8 cellular contexts compared by ENCODE assay signal in the genomic region with DNA sequence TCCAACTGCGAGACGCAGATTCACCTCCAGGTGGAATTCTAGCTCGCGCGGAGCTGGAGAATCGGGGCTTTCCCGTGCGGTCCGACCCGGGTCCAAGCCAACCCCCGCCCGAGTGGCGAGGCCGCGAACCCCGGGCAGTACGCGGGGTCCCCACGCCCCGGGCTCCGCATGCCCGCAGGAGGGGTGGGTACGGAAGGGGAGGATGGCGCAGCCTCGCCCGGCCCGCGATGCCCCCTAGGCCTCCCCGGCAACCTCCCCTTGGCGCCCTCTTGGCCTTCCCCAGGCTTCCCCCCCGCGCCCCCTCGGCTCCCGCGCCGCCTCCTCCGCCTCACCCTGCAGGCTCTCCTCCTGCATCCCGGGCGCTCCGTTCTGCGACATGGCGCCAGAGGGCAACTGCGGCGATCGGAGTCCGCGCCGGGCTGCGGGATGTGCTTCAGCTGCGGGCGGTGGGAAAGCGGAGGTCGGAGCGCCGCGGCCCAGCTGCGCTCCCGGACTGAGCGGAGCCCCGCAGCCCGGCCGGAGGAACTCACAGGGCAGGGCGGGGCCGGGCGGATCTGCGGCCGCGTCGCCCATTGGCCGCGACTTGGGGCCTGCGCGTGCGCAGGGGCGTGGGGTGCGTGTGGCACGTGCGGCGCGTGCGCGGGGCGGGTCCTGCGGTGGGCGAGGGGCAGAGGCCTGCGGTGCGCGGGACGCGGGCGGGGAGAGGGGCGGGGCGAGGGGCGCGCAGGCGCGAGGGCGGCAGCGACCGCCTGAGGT. TPM values are rescaled to one million over a fixed set of nuclear protein-coding genes. Genes with fewer than 3 reads are reported as not detected.
DNase-seq lines count a peak whose midpoint lies in the region; ATAC-seq and TF ChIP-seq lines count a peak whose summit lies in the region.

A gene with protein sequence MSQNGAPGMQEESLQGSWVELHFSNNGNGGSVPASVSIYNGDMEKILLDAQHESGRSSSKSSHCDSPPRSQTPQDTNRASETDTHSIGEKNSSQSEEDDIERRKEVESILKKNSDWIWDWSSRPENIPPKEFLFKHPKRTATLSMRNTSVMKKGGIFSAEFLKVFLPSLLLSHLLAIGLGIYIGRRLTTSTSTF (minus strand): TSS at position 495 of the 756 bp plus-strand sequence. CDS start 117 bp downstream, at position 378.

- H3K9me3 ChIP-seq in KOPT-K1 (ENCODE audit: insufficient read depth, low read length, poor library complexity, severe bottlenecking) = peaks cover 14% of the 10 kb centered on the region
- H3K9me3 ChIP-seq in gastroesophageal sphincter = no peaks in the 10 kb centered on the region

- H3K27me3 Mint-ChIP-seq in activated naive CD4-positive, alpha-beta T cell treated with anti-CD3 and anti-CD28 coated beads, Interleukin-2, amount 10 ng/mL, durations not matched to agents 7 days and 5 days = peaks cover 37% of the 10 kb centered on the region

- peaks cover 0 to 51% (median 0%) of the 10 kb centered on the region in 3 donors for H3K4me1 ChIP-seq in gastroesophageal sphincter

- peak within 1 kb of the TSS; percentile 79 for H3K4me3 Mint-ChIP-seq in activated naive CD4-positive, alpha-beta T cell treated with anti-CD3 and anti-CD28 coated beads, Interleukin-2, amount 10 ng/mL, durations not matched to agents 7 days and 5 days

- peak; percentile 92 to 95 for TF ChIP-seq POLR2A in gastroesophageal sphincter (IDR thresholded peaks at IDR 0.05)

- peak within 1 kb of the TSS; percentile 45 for H3K27ac Mint-ChIP-seq in activated naive CD4-positive, alpha-beta T cell treated with anti-CD3 and anti-CD28 coated beads, Interleukin-2, amount 10 ng/mL, durations not matched to agents 7 days and 5 days

- 0% methylated on average over 6 of the region's 100 CpGs; no CpG with 5 or more reads in 1 of the 2 donors for WGBS in gastroesophageal sphincter (ENCODE audit: low coverage in 1 of 2), 2 donors

- no peak for TF ChIP-seq EP300 in gastroesophageal sphincter (IDR thresholded peaks at IDR 0.05)

- TF ChIP-seq CTCF in gastroesophageal sphincter (IDR thresholded peaks at IDR 0.05) = peak in 3 of 4 experiments; percentile 16 to 25 (median 17)

- peaks cover 47% of the 10 kb centered on the region for H3K4me1 Mint-ChIP-seq in activated naive CD4-positive, alpha-beta T cell treated with anti-CD3 and anti-CD28 coated beads, Interleukin-2, amount 10 ng/mL, durations not matched to agents 7 days and 5 days

- no peaks in the 10 kb centered on the region for H3K27me3 ChIP-seq in gastroesophageal sphincter

- peak within 1 kb of the TSS; percentile 76 to 96 for H3K4me3 ChIP-seq in gastroesophageal sphincter

- peak within 1 kb of the TSS; percentile 56 for H3K27ac ChIP-seq in KOPT-K1 (ENCODE audit: low read depth, low read length, poor library complexity, severe bottlenecking)
- peak within 1 kb of the TSS; percentile 60 to 86 (median 80) for H3K27ac ChIP-seq in gastroesophageal sphincter
- H3K27ac ChIP-seq in substantia nigra (ENCODE audit: low read depth, low read length, poor library complexity, severe bottlenecking) = peak within 1 kb of the TSS; percentile 74

- peaks cover 36% of the 10 kb centered on the region for H3K36me3 Mint-ChIP-seq in activated naive CD4-positive, alpha-beta T cell treated with anti-CD3 and anti-CD28 coated beads, Interleukin-2, amount 10 ng/mL, durations not matched to agents 7 days and 5 days

- ATAC-seq in GM21737 (IDR thresholded peaks at IDR 0.05; ENCODE audit: unreplicated experiment) (peak; percentile 84), gastroesophageal sphincter (peak; percentile 98)

- peaks cover 2% of the 10 kb centered on the region for H3K9me3 Mint-ChIP-seq in activated naive CD4-positive, alpha-beta T cell treated with anti-CD3 and anti-CD28 coated beads, Interleukin-2, amount 10 ng/mL, durations not matched to agents 7 days and 5 days

- H3K36me3 ChIP-seq in KOPT-K1 (ENCODE audit: insufficient read depth, low read length) (peaks cover 32% of the 10 kb centered on the region), gastroesophageal sphincter (peaks cover 0 to 6% of the 10 kb centered on the region in 2 donors)

- DNase-seq in EH (ENCODE audit: low read depth) (peak; percentile 95), SK-N-DZ (ENCODE audit: low spot score) (peak; percentile 94), non-pigmented ciliary epithelial cell (ENCODE audit: low read depth) (peak; percentile 44), substantia nigra (lab: John Stamatoyannopoulos, UW) (peak in 48 of 49 donors; percentile 46 to 96 (median 82))
- peak; percentile 93 for DNase-seq in activated naive CD4-positive, alpha-beta T cell treated with anti-CD3 and anti-CD28 coated beads, Interleukin-2, amount 10 ng/mL, durations not matched to agents 7 days and 5 days

- CTCF ChIA-PET in activated naive CD4-positive, alpha-beta T cell treated with anti-CD3 and anti-CD28 coated beads, Interleukin-2, amount 10 ng/mL, durations not matched to agents 7 days and 5 days (lab: Charles Lee) = interaction anchor here (1.0 to 1.5 kb wide), 2 partner anchors 77 to 96 kb away, joined by 3 read pairs; no protein-coding TSS in a partner anchor

RNA-seq across cellular contexts. Expression of the gene that starts here (rescaled TPM):
- polyA plus RNA-seq in SK-N-DZ (2014; cell fraction: cytosol; rRNA removed) = 75.9 and 116 TPM in 2 replicates
- 112 and 136 TPM in 2 replicates for polyA plus RNA-seq in SK-N-DZ (2014; cell fraction: nucleus; rRNA removed)
- total RNA-seq in gastroesophageal sphincter = 100 to 1,000 TPM in 1 of 4 donors, 10 to 100 TPM in 3; 53.5 to 102 (median 68.3) TPM

Comparison
In these comparisons a context has a peak if more than half of its experiments do, and no peak if none do; other contexts are left out.
1. Peak in every context shown above with its lines: DNase-seq, ATAC-seq, H3K4me3 ChIP-seq and H3K27ac ChIP-seq.
2. DNase-seq: peak in every context shown above with its lines; median percentile 95 in EH; 94 in SK-N-DZ; 93 in activated naive CD4-positive, alpha-beta T cell treated with anti-CD3 and anti-CD28 coated beads, Interleukin-2, amount 10 ng/mL, durations not matched to agents 7 days and 5 days; 82 in substantia nigra; 44 in non-pigmented ciliary epithelial cell.